ENCODE assay signal across 2 cellular contexts in the genomic region with DNA sequence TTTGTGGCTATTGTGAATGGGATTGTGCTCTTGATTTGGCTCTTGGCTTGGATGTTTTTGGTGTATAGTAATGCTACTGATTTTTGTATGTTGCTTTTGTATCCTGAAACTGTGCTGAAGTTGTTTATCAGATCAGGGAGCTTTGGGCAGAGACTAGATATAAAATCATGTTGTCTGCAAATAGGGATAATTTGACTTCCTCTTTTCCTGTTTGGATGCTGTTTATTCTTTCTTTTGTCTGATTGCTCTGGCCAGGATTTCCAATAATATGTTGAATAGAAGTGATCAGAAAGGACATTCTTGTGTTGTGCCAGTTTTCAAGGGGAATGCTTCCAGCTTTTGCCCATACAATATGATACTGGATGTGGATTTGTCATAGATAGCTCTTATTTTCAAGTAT.
TF ChIP-seq lines count a peak whose summit lies in the region.

No MANE protein-coding gene starts in this region.

TF ChIP-seq in GM12878, 131 proteins besides CTCF, POLR2A, EP300 and RAD21 (continued from another document):
- TF ChIP-seq, protein P1, sequence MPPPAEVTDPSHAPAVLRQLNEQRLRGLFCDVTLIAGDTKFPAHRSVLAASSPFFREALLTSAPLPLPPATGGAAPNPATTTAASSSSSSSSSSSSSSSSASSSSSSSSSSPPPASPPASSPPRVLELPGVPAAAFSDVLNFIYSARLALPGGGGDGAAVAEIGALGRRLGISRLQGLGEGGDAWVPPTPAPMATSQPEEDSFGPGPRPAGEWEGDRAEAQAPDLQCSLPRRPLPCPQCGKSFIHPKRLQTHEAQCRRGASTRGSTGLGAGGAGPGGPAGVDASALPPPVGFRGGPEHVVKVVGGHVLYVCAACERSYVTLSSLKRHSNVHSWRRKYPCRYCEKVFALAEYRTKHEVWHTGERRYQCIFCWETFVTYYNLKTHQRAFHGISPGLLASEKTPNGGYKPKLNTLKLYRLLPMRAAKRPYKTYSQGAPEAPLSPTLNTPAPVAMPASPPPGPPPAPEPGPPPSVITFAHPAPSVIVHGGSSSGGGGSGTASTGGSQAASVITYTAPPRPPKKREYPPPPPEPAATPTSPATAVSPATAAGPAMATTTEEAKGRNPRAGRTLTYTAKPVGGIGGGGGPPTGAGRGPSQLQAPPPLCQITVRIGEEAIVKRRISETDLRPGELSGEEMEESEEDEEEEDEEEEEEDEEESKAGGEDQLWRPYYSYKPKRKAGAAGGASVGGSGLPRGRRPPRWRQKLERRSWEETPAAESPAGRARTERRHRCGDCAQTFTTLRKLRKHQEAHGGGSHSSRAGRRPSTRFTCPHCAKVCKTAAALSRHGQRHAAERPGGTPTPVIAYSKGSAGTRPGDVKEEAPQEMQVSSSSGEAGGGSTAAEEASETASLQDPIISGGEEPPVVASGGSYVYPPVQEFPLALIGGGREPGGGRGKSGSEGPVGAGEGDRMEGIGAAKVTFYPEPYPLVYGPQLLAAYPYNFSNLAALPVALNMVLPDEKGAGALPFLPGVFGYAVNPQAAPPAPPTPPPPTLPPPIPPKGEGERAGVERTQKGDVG (CRISPR knock-in tag; IDR thresholded peaks at IDR 0.05): no peak
TF ChIP-seq in GM12878: peak in this region for 1.

TF ChIP-seq in endothelial cell of umbilical vein, 7 proteins besides CTCF, POLR2A, EP300 and RAD21 (continued from another document):
- no peak for TF ChIP-seq FOS (IDR thresholded peaks at IDR 0.05; ENCODE audit: borderline replicate concordance, insufficient read depth, low read length)
- TF ChIP-seq, protein P2, sequence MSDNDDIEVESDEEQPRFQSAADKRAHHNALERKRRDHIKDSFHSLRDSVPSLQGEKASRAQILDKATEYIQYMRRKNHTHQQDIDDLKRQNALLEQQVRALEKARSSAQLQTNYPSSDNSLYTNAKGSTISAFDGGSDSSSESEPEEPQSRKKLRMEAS (IDR thresholded peaks at IDR 0.05; ENCODE audit: insufficient read depth, insufficient read length): no peak
